ENCODE assay signal across 7 cellular contexts in genomic region chr12:46357438-46358324, GRCh38. TPM values are rescaled to one million over a fixed set of nuclear protein-coding genes. Genes with fewer than 3 reads are reported as not detected.
DNase-seq lines count a peak whose midpoint lies in the region; FAIRE-seq and TF ChIP-seq lines count a peak whose summit lies in the region.

No MANE protein-coding gene starts in this region.

- no peak overlapping the region for H3K56ac ChIP-seq in H1 (replicated peaks; ENCODE audit: insufficient read length, low read depth, low read length)

- H3K4me3 ChIP-seq in H1 (ENCODE audit: extremely low read depth in 1 of 4, insufficient read depth in 2 of 4, low read depth in 3 of 4, low read length in 4 of 4) (no peak overlapping the region), neutrophil (ENCODE audit: low read depth in 1 of 2, low read length in 1 of 2) (no peak overlapping the region)

- no peak overlapping the region for H3K4me2 ChIP-seq in H1 (ENCODE audit: insufficient read depth in 1 of 2, low read depth in 2 of 2, low read length in 2 of 2)

- WGBS in H1 (ENCODE audit: extremely low coverage in 1 of 2, insufficient coverage in 1 of 2, insufficient read length in 1 of 2, insufficient replicate concordance in 2 of 2, low coverage in 1 of 2, low lambda C conversion rate in 2 of 2, missing lambda C conversion rate in 1 of 2), 2 experiments: 59% methylated on average over 6 of the region's 6 CpGs; no CpG with 5 or more reads in 1 of the 2 experiments

- H2BK15ac ChIP-seq in H1 (ENCODE audit: low read length): no peak overlapping the region

- H3K4me1 ChIP-seq in H1 (replicated peaks in 1 of 4; ENCODE audit: control insufficient read depth in 3 of 4, insufficient read depth in 4 of 4, low read length in 3 of 4) (no peaks in the 10 kb centered on the region), neutrophil (ENCODE audit: control insufficient read depth in 1 of 2, insufficient read depth in 1 of 2, low read depth in 1 of 2, low read length in 1 of 2) (peaks cover 7 to 9% of the 10 kb centered on the region in 2 experiments)

- H3K27ac ChIP-seq in H1 (ENCODE audit: low read depth, low read length) (no peak overlapping the region; the same call in 1 of the 2 replicates), neutrophil (peak overlapping the region; percentile 14)

- no peak for TF ChIP-seq RAD21 in H1 (IDR thresholded peaks at IDR 0.05 in 1 of 2, conservative IDR thresholded peaks at IDR 0.05 in 1 of 2; ENCODE audit: low read depth in 2 of 2, low read length in 2 of 2)

- no peak overlapping the region for H3K4ac ChIP-seq in H1 (replicated peaks; ENCODE audit: insufficient read length, low read depth, low read length)

- no peak overlapping the region for H2AFZ ChIP-seq in H1 (ENCODE audit: low read length)

- TF ChIP-seq POLR2A in GM12891 (IDR thresholded peaks at IDR 0.05; ENCODE audit: low read depth, low read length) (peak; percentile 64; the same call in 1 of the 2 replicates), H1 (IDR thresholded peaks at IDR 0.05; ENCODE audit: control extremely low read depth in 1 of 2, low read depth in 2 of 2, low read length in 2 of 2) (peak; percentile 51 to 83)

- H4K5ac ChIP-seq in H1 (ENCODE audit: insufficient read length, low read depth, low read length): no peak overlapping the region

- H4K20me1 ChIP-seq in H1 (replicated peaks in 1 of 2; ENCODE audit: control insufficient read depth in 1 of 2, insufficient read depth in 2 of 2, low read length in 2 of 2): peaks cover 7 to 12% of the 10 kb centered on the region in 2 experiments

- H3K9me3 ChIP-seq in H1 (ENCODE audit: insufficient read depth in 2 of 2, low read depth in 1 of 2, low read length in 1 of 2): no peaks in the 10 kb centered on the region
- H3K9me3 ChIP-seq in neutrophil: no peaks in the 10 kb centered on the region

- H3K79me1 ChIP-seq in H1 (ENCODE audit: low read depth, low read length): no peaks in the 10 kb centered on the region

- no peak overlapping the region for H3K14ac ChIP-seq in H1 (ENCODE audit: insufficient read length)

- no peak overlapping the region for H4K8ac ChIP-seq in H1 (ENCODE audit: extremely low read depth, insufficient read depth, low read length)

- POLR2A ChIA-PET in H1 (lab: Charles Lee; ENCODE audit: partially characterized antibody): interaction anchor here (0.7 to 7.5 kb wide), 18 partner anchors 8 to 319 kb away, joined by 3 to 263 read pairs (median 4); partner anchors contain the start of genes SLC38A1 and SLC38A2

- H2BK5ac ChIP-seq in H1 (ENCODE audit: low read depth, low read length): no peak overlapping the region

- CTCF ChIA-PET in H1 (lab: Charles Lee; ENCODE audit: partially characterized antibody): interaction anchor here (1.1 to 1.3 kb wide), 2 partner anchors 111 to 232 kb away, joined by 3 read pairs; no protein-coding TSS in a partner anchor

- H3K36me3 ChIP-seq in H1 (ENCODE audit: control insufficient read depth in 2 of 4, insufficient read depth in 4 of 4, low read length in 3 of 4) (peaks cover 16 to 43% (median 34%) of the 10 kb centered on the region in 4 experiments), neutrophil (peaks cover 48% of the 10 kb centered on the region)

- TF ChIP-seq CTCF in H1 (IDR thresholded peaks at IDR 0.05; ENCODE audit: control extremely low read depth in 1 of 3, insufficient read depth in 1 of 3, low read depth in 1 of 3, low read length in 3 of 3): no peak
- TF ChIP-seq CTCF in neutrophil (IDR thresholded peaks at IDR 0.05): no peak

- no peak overlapping the region for H3K23ac ChIP-seq in H1 (ENCODE audit: insufficient read length)

- no peak overlapping the region for H2BK120ac ChIP-seq in H1 (replicated peaks; ENCODE audit: low read depth, low read length)

- DNase-seq in GM12891 (ENCODE audit: insufficient read length, low spot score) (no peak), NAMALWA (ENCODE audit: low spot score) (peak; percentile 44), H1 (ENCODE audit: low read depth in 1 of 2, low spot score in 2 of 2) (no peak), NCI-H524 treated with DMSO at 0.1 percent for 48 hours (lab: John Stamatoyannopoulos, UW) (no peak), anterior cingulate cortex (lab: John Stamatoyannopoulos, UW) (no peak), NK-92 (lab: John Stamatoyannopoulos, UW; ENCODE audit: unreplicated experiment) (no peak)

- TF ChIP-seq EP300 in H1 (IDR thresholded peaks at IDR 0.05; ENCODE audit: borderline replicate concordance in 1 of 2, low read depth in 2 of 2, low read length in 2 of 2): no peak

- no peak overlapping the region for H3K9ac ChIP-seq in H1 (replicated peaks in 1 of 4; ENCODE audit: extremely low read depth in 1 of 4, low read depth in 3 of 4, low read length in 3 of 4)

- no peak overlapping the region for H2AK5ac ChIP-seq in H1 (ENCODE audit: low read depth, low read length)

- no peak overlapping the region for H3K18ac ChIP-seq in H1 (ENCODE audit: extremely low read depth, low read length)

- no peak overlapping the region for H2BK12ac ChIP-seq in H1 (ENCODE audit: low read depth, low read length)

- no peaks in the 10 kb centered on the region for H3K79me2 ChIP-seq in H1 (ENCODE audit: control insufficient read depth in 1 of 2, insufficient read depth in 2 of 2, low read length in 2 of 2)

- no peak overlapping the region for H2BK20ac ChIP-seq in H1 (ENCODE audit: low read length)

- H3K27me3 ChIP-seq in H1 (replicated peaks in 1 of 4; ENCODE audit: control insufficient read depth in 3 of 4, extremely low read depth in 1 of 4, insufficient read depth in 3 of 4, low read length in 3 of 4) (no peaks in the 10 kb centered on the region), neutrophil (no peaks in the 10 kb centered on the region)

- H3K23me2 ChIP-seq in H1 (ENCODE audit: low read depth, low read length): no peaks in the 10 kb centered on the region

- no peak overlapping the region for H4K91ac ChIP-seq in H1 (replicated peaks; ENCODE audit: insufficient read length, low read length)

- FAIRE-seq in GM12891 (lab: Jason Lieb, UNC): no peak
- no peak for FAIRE-seq in H1 (lab: Jason Lieb, UNC)

TF ChIP-seq in GM12891, 5 proteins besides CTCF, POLR2A, EP300 and RAD21:
- TF ChIP-seq PAX5 (IDR thresholded peaks at IDR 0.05; ENCODE audit: insufficient read depth, low read length, severe bottlenecking): no peak
- TF ChIP-seq POLR2AphosphoS5 (IDR thresholded peaks at IDR 0.05; ENCODE audit: low read depth, low read length): peak; percentile 73

TF ChIP-seq in H1, 55 proteins besides CTCF, POLR2A, EP300 and RAD21:
- no peak for TF ChIP-seq KDM4A (IDR thresholded peaks at IDR 0.05; ENCODE audit: low read depth, low read length, severe bottlenecking)
- peak; percentile 25; the same call in 1 of the 2 replicates for TF ChIP-seq CHD2 (IDR thresholded peaks at IDR 0.05; ENCODE audit: low read length)
- TF ChIP-seq GTF2F1 (IDR thresholded peaks at IDR 0.05; ENCODE audit: borderline replicate concordance, low read depth, low read length): no peak
- no peak for TF ChIP-seq BCL11A (IDR thresholded peaks at IDR 0.05; ENCODE audit: low read depth in 2 of 2, low read length in 2 of 2)
- peak; percentile 77 for TF ChIP-seq POLR2AphosphoS5 (IDR thresholded peaks at IDR 0.05; ENCODE audit: low read depth, low read length)
- TF ChIP-seq SP4 (IDR thresholded peaks at IDR 0.05; ENCODE audit: low read length): peak; percentile 63; the same call in 1 of the 2 replicates
- TF ChIP-seq, protein P1, sequence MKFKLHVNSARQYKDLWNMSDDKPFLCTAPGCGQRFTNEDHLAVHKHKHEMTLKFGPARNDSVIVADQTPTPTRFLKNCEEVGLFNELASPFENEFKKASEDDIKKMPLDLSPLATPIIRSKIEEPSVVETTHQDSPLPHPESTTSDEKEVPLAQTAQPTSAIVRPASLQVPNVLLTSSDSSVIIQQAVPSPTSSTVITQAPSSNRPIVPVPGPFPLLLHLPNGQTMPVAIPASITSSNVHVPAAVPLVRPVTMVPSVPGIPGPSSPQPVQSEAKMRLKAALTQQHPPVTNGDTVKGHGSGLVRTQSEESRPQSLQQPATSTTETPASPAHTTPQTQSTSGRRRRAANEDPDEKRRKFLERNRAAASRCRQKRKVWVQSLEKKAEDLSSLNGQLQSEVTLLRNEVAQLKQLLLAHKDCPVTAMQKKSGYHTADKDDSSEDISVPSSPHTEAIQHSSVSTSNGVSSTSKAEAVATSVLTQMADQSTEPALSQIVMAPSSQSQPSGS (IDR thresholded peaks at IDR 0.05; ENCODE audit: low read length): 0 out of 2 replicates have a peak, but pooled peaks have one; percentile 17
- no peak for TF ChIP-seq SAP30 (IDR thresholded peaks at IDR 0.05; ENCODE audit: insufficient read depth, insufficient replicate concordance, low read length)
- peak; percentile 40 for TF ChIP-seq SIRT6 (IDR thresholded peaks at IDR 0.05; ENCODE audit: low read length)
- TF ChIP-seq KDM1A (IDR thresholded peaks at IDR 0.05; ENCODE audit: borderline replicate concordance, low read length): no peak

RNA-seq across cellular contexts. Expression of gene SLC38A2, which starts 14.9 kb away (rescaled TPM):
- 31.8 TPM for polyA plus RNA-seq in GM12891 (2012; ENCODE audit: low read depth, missing spikeins)
- 620 and 684 TPM in 2 replicates for total RNA-seq in H1 (2021; fragmentation: NEBNext Ultra II Directional; extraction: Animal tissue kit (Norgen Biotek cat#: 25700))
- polyA plus RNA-seq in H1 (2011; rRNA removed): 163 and 245 TPM in 2 replicates
- polyA plus RNA-seq in H1 (2011; cell fraction: cytosol; rRNA removed): 172 TPM
- polyA plus RNA-seq in H1 (2011; cell fraction: nucleus; rRNA removed): 187 TPM
- polyA plus RNA-seq in H1 (2012, experiment 1 of 2): 133 to 299 TPM (median 236 TPM) in 4 replicates
- 17.4 TPM for polyA plus RNA-seq in H1 (2012, experiment 2 of 2)
- polyA plus RNA-seq in H1 (2013, experiment 1 of 2): 830 TPM
- 877 TPM for polyA plus RNA-seq in H1 (2013, experiment 2 of 2)
- 313 and 345 TPM in 2 replicates for polyA minus RNA-seq in H1 (2011; rRNA and poly(A)+ RNA removed)
- 195 TPM for polyA minus RNA-seq in H1 (2011; cell fraction: cytosol; rRNA and poly(A)+ RNA removed)
- polyA minus RNA-seq in H1 (2011; cell fraction: nucleus; rRNA and poly(A)+ RNA removed): 474 TPM
